1 cellular context compared by ENCODE assay signal in genomic region chr1:206472454-206472853, GRCh38.
TF ChIP-seq lines count a peak whose summit lies in the region.

No MANE protein-coding gene starts in this region.

TF ChIP-seq in GM12878, 131 proteins besides CTCF, POLR2A, EP300 and RAD21:
- TF ChIP-seq PKNOX1 (IDR thresholded peaks at IDR 0.05) (peak; percentile 27; the same call in 1 of the 2 replicates), KAT2A (conservative IDR thresholded peaks at IDR 0.05; ENCODE audit: control insufficient read depth, low read depth, low read length) (no peak), IKZF2 (IDR thresholded peaks at IDR 0.05) (peak in 1 of 2 experiments; percentile 59; a peak in 1 of 4 replicates), SUPT20H (IDR thresholded peaks at IDR 0.05; ENCODE audit: borderline replicate concordance, control insufficient read depth, low read depth, low read length) (no peak), CEBPB (IDR thresholded peaks at IDR 0.05; ENCODE audit: borderline replicate concordance in 1 of 2, low read depth in 2 of 2, low read length in 2 of 2) (no peak), BMI1 (IDR thresholded peaks at IDR 0.05; ENCODE audit: borderline replicate concordance) (no peak), EGR1 (IDR thresholded peaks at IDR 0.05; ENCODE audit: borderline replicate concordance in 1 of 2, low read depth in 2 of 2, low read length in 2 of 2) (0 out of 3 replicates have a peak, but pooled peaks of 1 of the 2 experiments have one; percentile 9), MYC (IDR thresholded peaks at IDR 0.05; ENCODE audit: insufficient read depth, insufficient read length, insufficient replicate concordance, low read length, severe bottlenecking) (no peak), CUX1 (IDR thresholded peaks at IDR 0.05; ENCODE audit: insufficient replicate concordance, low read depth, low read length) (no peak), BCLAF1 (IDR thresholded peaks at IDR 0.05) (no peak), ATF7 (IDR thresholded peaks at IDR 0.05; ENCODE audit: low read depth) (peak; percentile 25; the same call in 1 of the 2 replicates), ZBED1 (IDR thresholded peaks at IDR 0.05; ENCODE audit: borderline replicate concordance) (no peak), MEF2B (IDR thresholded peaks at IDR 0.05; ENCODE audit: partially characterized antibody, poor library complexity, severe bottlenecking) (no peak), ZNF622 (IDR thresholded peaks at IDR 0.05) (no peak), MTA2 (IDR thresholded peaks at IDR 0.05; ENCODE audit: low read depth) (no peak), ZBTB33 (IDR thresholded peaks at IDR 0.05) (no peak), EZH2 (IDR thresholded peaks at IDR 0.05; ENCODE audit: borderline replicate concordance, control insufficient read depth, low read depth, low read length) (no peak), ZSCAN29 (IDR thresholded peaks at IDR 0.05) (no peak), SUZ12 (IDR thresholded peaks at IDR 0.05; ENCODE audit: unreplicated experiment) (no peak), TCF12 (IDR thresholded peaks at IDR 0.05; ENCODE audit: low read depth, low read length) (0 out of 2 replicates have a peak, but pooled peaks have one; percentile 15), RUNX3 (IDR thresholded peaks at IDR 0.05; ENCODE audit: low read length) (no peak; the same call in 1 of the 2 replicates), CHD1 (IDR thresholded peaks at IDR 0.05; ENCODE audit: low read depth, low read length) (no peak)
